In genomic region chr1:20484526-20485462, GRCh38 we compare ENCODE assay signal across 8 cellular contexts. TPM values are rescaled to one million over a fixed set of nuclear protein-coding genes. Genes with fewer than 3 reads are reported as not detected.
A peak's percentile ranks its signal among the peaks of the same experiment; 100 is the strongest.
DNase-seq lines count a peak whose midpoint lies in the region; ATAC-seq and TF ChIP-seq lines count a peak whose summit lies in the region.

No MANE protein-coding gene starts in this region.

- H3K4me1 Mint-ChIP-seq in activated CD8-positive, alpha-beta T cell treated with anti-CD3 and anti-CD28 coated beads for 36 hours (ENCODE audit: low read depth): peaks cover 12% of the 10 kb centered on the region

- peak overlapping the region; percentile 62 for H3K4me3 Mint-ChIP-seq in activated CD8-positive, alpha-beta T cell treated with anti-CD3 and anti-CD28 coated beads for 36 hours

- H3K27me3 ChIP-seq in right atrium auricular region: no peaks in the 10 kb centered on the region
- H3K27me3 ChIP-seq in body of pancreas: peaks cover 0 to 24% of the 10 kb centered on the region in 2 donors

- H3K9me3 Mint-ChIP-seq in activated CD8-positive, alpha-beta T cell treated with anti-CD3 and anti-CD28 coated beads for 36 hours: no peaks in the 10 kb centered on the region

- intact Hi-C loops in activated CD8-positive, alpha-beta T cell treated with anti-CD3 and anti-CD28 coated beads for 36 hours (cut with micrococcal nuclease): no loop called here
- intact Hi-C loops in body of pancreas (cut with DNase I): no loop called here

- POLR2A ChIA-PET in activated CD8-positive, alpha-beta T cell treated with anti-CD3 and anti-CD28 coated beads for 36 hours (lab: Charles Lee): no interaction called here

- no peaks in the 10 kb centered on the region for H3K36me3 Mint-ChIP-seq in activated CD8-positive, alpha-beta T cell treated with anti-CD3 and anti-CD28 coated beads for 36 hours (ENCODE audit: low read depth)

- H3K4me3 ChIP-seq in right atrium auricular region: peak overlapping the region; percentile 60 to 64
- peak overlapping the region; percentile 78 for H3K4me3 ChIP-seq in skeletal muscle cell (ENCODE audit: low read depth, low read length)
- H3K4me3 ChIP-seq in body of pancreas: no peak overlapping the region

- CTCF ChIA-PET in activated CD8-positive, alpha-beta T cell treated with anti-CD3 and anti-CD28 coated beads for 36 hours (lab: Charles Lee): interaction anchor here (1.1 to 3.0 kb wide), 5 partner anchors 9 to 272 kb away, joined by 3 to 19 read pairs (median 6); partner anchors contain the start of gene PINK1

- H3K27ac ChIP-seq in right atrium auricular region (peak overlapping the region; percentile 29 to 46), body of pancreas (peak overlapping the region in 2 of 4 donors; percentile 2 to 59)

- H3K36me3 ChIP-seq in right atrium auricular region (no peaks in the 10 kb centered on the region), body of pancreas (replicated peaks in 1 of 2; ENCODE audit: insufficient read depth in 1 of 2, low read depth in 2 of 2) (no peaks in the 10 kb centered on the region)

- peaks cover 62% of the 10 kb centered on the region for H3K27me3 Mint-ChIP-seq in activated CD8-positive, alpha-beta T cell treated with anti-CD3 and anti-CD28 coated beads for 36 hours

- no peak for TF ChIP-seq CTCF in activated CD8-positive, alpha-beta T cell treated with anti-CD3 and anti-CD28 coated beads for 36 hours (IDR thresholded peaks at IDR 0.05)
- TF ChIP-seq CTCF in right atrium auricular region (IDR thresholded peaks at IDR 0.05) (no peak), body of pancreas (IDR thresholded peaks at IDR 0.05) (no peak)

- DNase-seq in DMS79 treated with DMSO at 0.1 percent for 48 hours (lab: John Stamatoyannopoulos, UW): peak; percentile 16
- no peak for DNase-seq in DMS79 (lab: John Stamatoyannopoulos, UW)
- DNase-seq in activated CD8-positive, alpha-beta T cell treated with anti-CD3 and anti-CD28 coated beads for 36 hours: no peak
- DNase-seq in right atrium auricular region (ENCODE audit: low spot score): no peak
- no peak for DNase-seq in skeletal muscle cell (ENCODE audit: low read depth)
- no peak for DNase-seq in central memory CD4-positive, alpha-beta T cell
- no peak for DNase-seq in D341Med (ENCODE audit: low spot score)
- DNase-seq in body of pancreas: no peak

- H3K9me3 ChIP-seq in right atrium auricular region (no peaks in the 10 kb centered on the region), body of pancreas (no peaks in the 10 kb centered on the region)

- peaks cover 0 to 19% of the 10 kb centered on the region in 2 donors for H3K4me1 ChIP-seq in right atrium auricular region
- peaks cover 55% of the 10 kb centered on the region for H3K4me1 ChIP-seq in body of pancreas

- WGBS in body of pancreas, 2 donors: 1 to 3% methylated on average over 24 to 59 of the region's 89 CpGs

- no peak for TF ChIP-seq POLR2A in body of pancreas (IDR thresholded peaks at IDR 0.05)

- peak; percentile 6 for ATAC-seq in activated CD8-positive, alpha-beta T cell treated with anti-CD3 and anti-CD28 coated beads for 36 hours
- ATAC-seq in body of pancreas: no peak

- no peak overlapping the region for H3K27ac Mint-ChIP-seq in activated CD8-positive, alpha-beta T cell treated with anti-CD3 and anti-CD28 coated beads for 36 hours

RNA-seq across cellular contexts. Expression of gene CAMK2N1, which starts 1.2 kb away (rescaled TPM):
- total RNA-seq in activated CD8-positive, alpha-beta T cell treated with anti-CD3 and anti-CD28 coated beads for 36 hours: under 1 TPM; 0.67 to 0.86 TPM
- total RNA-seq in right atrium auricular region: 10 to 100 TPM in 1 of 2 donors, 1 to 10 TPM in 1; 5.3 to 13.4 TPM
- 1 to 10 TPM; 5.3 to 5.4 TPM for total RNA-seq in body of pancreas

RNA-seq across cellular contexts. Expression of gene MUL1, which starts 23.2 kb away (rescaled TPM):
- total RNA-seq in activated CD8-positive, alpha-beta T cell treated with anti-CD3 and anti-CD28 coated beads for 36 hours: 10 to 100 TPM; 11.9 to 12.0 TPM
- 10 to 100 TPM; 37.3 to 47.8 TPM for total RNA-seq in right atrium auricular region
- total RNA-seq in body of pancreas: 10 to 100 TPM; 18.7 to 20.4 TPM

Comparison
In these comparisons a context has a peak if more than half of its experiments do, and no peak if none do; other contexts are left out.
1. H3K4me3 ChIP-seq: peak in right atrium auricular region (2 of 2) and skeletal muscle cell (single experiment); none in body of pancreas (0 of 2).